In genomic region chr2:53475320-53475719, GRCh38 we compare ENCODE assay signal across 20 cellular contexts.
A peak's percentile ranks its signal among the peaks of the same experiment; 100 is the strongest.
DNase-seq lines count a peak whose midpoint lies in the region; ATAC-seq and TF ChIP-seq lines count a peak whose summit lies in the region.
"Had no signal": no experiment of that assay in that cellular context is flagged by ENCODE, and none has a peak within 500 bp of the region (broad histone marks: within the 10 kb centered on the region; RNA-seq: fewer than 3 reads in every experiment).

No MANE protein-coding gene starts in this region.

- no peak for TF ChIP-seq EP300 in ovary (IDR thresholded peaks at IDR 0.05)

- no peak for TF ChIP-seq POLR2A in ovary (IDR thresholded peaks at IDR 0.05)

- in situ Hi-C loops in astrocyte of the spinal cord (cut with HindIII; ENCODE audit: low sequenced_read_pairs), result no loop called here

- H3K9me3 ChIP-seq in MG63, result no peaks in the 10 kb centered on the region
- no peaks in the 10 kb centered on the region for H3K9me3 ChIP-seq in ovary
- H3K9me3 ChIP-seq: BE2C, suprapubic skin had no signal

- no peaks in the 10 kb centered on the region for H3K4me1 ChIP-seq in ovary (ENCODE audit: insufficient read depth)
- H3K4me1 ChIP-seq: BE2C, suprapubic skin had no signal

- H3K27me3 ChIP-seq in MG63 (no peaks in the 10 kb centered on the region), ovary (no peaks in the 10 kb centered on the region)
- H3K27me3 ChIP-seq: BE2C, suprapubic skin had no signal

- intact Hi-C loops in ovary (cut with DNase I), result no loop called here

- no peak for ATAC-seq in HG02678 (IDR thresholded peaks at IDR 0.05; ENCODE audit: unreplicated experiment)
- ATAC-seq in GM19455 (IDR thresholded peaks at IDR 0.05; ENCODE audit: unreplicated experiment), result no peak
- no peak for ATAC-seq in HG03097 (IDR thresholded peaks at IDR 0.05; ENCODE audit: low FRiP score, unreplicated experiment)

- whole genome bisulfite sequencing in ovary, 3 donors, result 88 to 96% (median 95%) methylated on average over 2 of the region's 2 CpGs

- no peak overlapping the region for H3K4me3 ChIP-seq in MG63
- H3K4me3 ChIP-seq in astrocyte of the spinal cord (ENCODE audit: low read depth, low read length), result no peak overlapping the region
- H3K4me3 ChIP-seq in ovary, result no peak overlapping the region
- H3K4me3 ChIP-seq: suprapubic skin had no signal

- DNase-seq in EH (ENCODE audit: low read depth) (peak; percentile 88), MG63 (peak; percentile 55), astrocyte of the spinal cord (ENCODE audit: low read depth, low spot score) (peak; percentile 78), kidney glomerular epithelial cell (lab: John Stamatoyannopoulos, UW) (peak; percentile 27), ovary (no peak)
- DNase-seq: activated CD4-positive, alpha-beta T cell treated with anti-CD3 and anti-CD28 coated beads, Interleukin-2, amount 50 U/mL, for 48 hours; activated naive CD8-positive, alpha-beta T cell treated with anti-CD3 and anti-CD28 coated beads, Interleukin-2, amount 10 ng/mL, durations not matched to agents 7 days and 5 days; activated T-cell treated with anti-CD3 and anti-CD28 coated beads, Interleukin-2, amount 50 U/mL, for 48 hours; BE2C; cerebellar nuclear complex; DMS53; endodermal cell; KBM-7; mesendoderm; SIG-M5; T-helper 9 cell had no signal

- H3K36me3 ChIP-seq in MG63 (no peaks in the 10 kb centered on the region), ovary (no peaks in the 10 kb centered on the region)
- H3K36me3 ChIP-seq: BE2C, suprapubic skin had no signal

- H3K27ac ChIP-seq in ovary, result no peak overlapping the region
- H3K27ac ChIP-seq: suprapubic skin had no signal

- TF ChIP-seq CTCF in astrocyte of the spinal cord (IDR thresholded peaks at IDR 0.05; ENCODE audit: low read depth, low read length), result no peak
- TF ChIP-seq CTCF in ovary (IDR thresholded peaks at IDR 0.05), result no peak

Comparison
In these comparisons a context has a peak if more than half of its experiments do, and no peak if none do; other contexts are left out.
1. DNase-seq: peak in EH (single experiment), MG63 (single experiment), astrocyte of the spinal cord (single experiment) and kidney glomerular epithelial cell (single experiment); none in ovary (0 of 5).